ENCODE assay signal across 30 cellular contexts in the genomic region with DNA sequence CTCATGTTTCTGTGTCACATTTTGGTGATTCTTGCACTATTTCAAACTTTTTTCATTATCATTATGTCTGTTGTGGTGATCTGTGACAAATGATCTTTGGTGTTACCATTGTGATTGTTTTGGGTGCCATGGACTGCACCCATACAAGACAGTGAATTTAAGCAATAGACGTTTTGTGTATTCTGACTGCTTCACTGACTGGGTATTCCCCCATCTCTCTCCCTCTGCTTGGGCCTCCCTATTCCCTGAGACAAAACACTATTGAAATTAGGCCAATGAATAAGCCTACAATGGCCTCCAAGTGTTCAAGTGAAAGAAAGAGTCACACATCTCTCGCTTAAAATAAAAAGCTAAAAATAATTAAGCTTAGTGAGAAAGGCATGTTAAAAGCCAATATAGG.
DNase-seq lines count a peak whose midpoint lies in the region; ATAC-seq, FAIRE-seq and TF ChIP-seq lines count a peak whose summit lies in the region.
"Had no signal": no experiment of that assay in that cellular context is flagged by ENCODE, and none has a peak within 500 bp of the region (broad histone marks: within the 10 kb centered on the region; RNA-seq: fewer than 3 reads in every experiment).

No MANE protein-coding gene starts in this region.

- H3K27ac Mint-ChIP-seq in activated B cell treated with CpG ODN at 0.5 μM for 24 hours (peak overlapping the region; percentile 93), progenitor cell of endocrine pancreas (no peak overlapping the region)
- H3K27ac Mint-ChIP-seq: activated CD4-positive, alpha-beta memory T cell treated with anti-CD3 and anti-CD28 coated beads, Interleukin-2, amount 10 ng/mL, durations not matched to agents 7 days and 5 days; activated naive CD4-positive, alpha-beta T cell treated with anti-CD3 and anti-CD28 coated beads, Interleukin-2, amount 50 U/mL, for 24 hours; activated T-helper 2 cell treated with anti-CD3 and anti-CD28 coated beads, Interferon-gamma antibody, Interleukin-2, Interleukin-4, amounts not matched to agents 10 μg/mL and 5 μg/mL and 100 μg/mL, durations not matched to agents 14 hours and 24 hours and 36 hours; T-helper 1 cell treated with Interleukin-12 subunit alpha and Interleukin-12 subunit beta and Interleukin-4 antibody, amounts not matched to agents 30 μg/mL and 1 μg/mL, for 36 hours had no signal

- H3K4me1 Mint-ChIP-seq in activated B cell treated with CpG ODN at 0.5 μM for 24 hours (peaks cover 89% of the 10 kb centered on the region), progenitor cell of endocrine pancreas (ENCODE audit: low read depth) (no peaks in the 10 kb centered on the region)
- H3K4me1 Mint-ChIP-seq: activated CD4-positive, alpha-beta memory T cell treated with anti-CD3 and anti-CD28 coated beads, Interleukin-2, amount 10 ng/mL, durations not matched to agents 7 days and 5 days; activated naive CD4-positive, alpha-beta T cell treated with anti-CD3 and anti-CD28 coated beads, Interleukin-2, amount 50 U/mL, for 24 hours had no signal

- H3K36me3 Mint-ChIP-seq in activated B cell treated with CpG ODN at 0.5 μM for 24 hours (ENCODE audit: low read depth) (peaks cover 65% of the 10 kb centered on the region), progenitor cell of endocrine pancreas (ENCODE audit: insufficient read depth) (no peaks in the 10 kb centered on the region)
- H3K36me3 Mint-ChIP-seq: activated naive CD4-positive, alpha-beta T cell treated with anti-CD3 and anti-CD28 coated beads, Interleukin-2, amount 50 U/mL, for 24 hours had no signal

- peak; percentile 35 for ATAC-seq in GM21423 (IDR thresholded peaks at IDR 0.05; ENCODE audit: unreplicated experiment)
- ATAC-seq in HG02840 (IDR thresholded peaks at IDR 0.05; ENCODE audit: low FRiP score, unreplicated experiment), result peak; percentile 42
- ATAC-seq in activated B cell treated with CpG ODN at 0.5 μM for 24 hours (ENCODE audit: low read depth), result peak; percentile 69
- ATAC-seq: A549, left colon, PC-3, right lobe of liver had no signal

- CTCF ChIA-PET in activated B cell treated with CpG ODN at 0.5 μM for 24 hours (lab: Charles Lee), result interaction anchor here (1.3 kb wide), 1 partner anchor 44 kb away, joined by 3 read pairs; no protein-coding TSS in a partner anchor

- TF ChIP-seq CTCF in activated B cell treated with CpG ODN at 0.5 μM for 24 hours (IDR thresholded peaks at IDR 0.05) (no peak), progenitor cell of endocrine pancreas (IDR thresholded peaks at IDR 0.05; ENCODE audit: unreplicated experiment) (no peak)

- peaks cover 10% of the 10 kb centered on the region for H3K9me3 Mint-ChIP-seq in activated B cell treated with CpG ODN at 0.5 μM for 24 hours
- H3K9me3 Mint-ChIP-seq in progenitor cell of endocrine pancreas (ENCODE audit: low read depth), result no peaks in the 10 kb centered on the region
- H3K9me3 Mint-ChIP-seq: activated CD4-positive, alpha-beta memory T cell treated with anti-CD3 and anti-CD28 coated beads, Interleukin-2, amount 10 ng/mL, durations not matched to agents 7 days and 5 days; activated naive CD4-positive, alpha-beta T cell treated with anti-CD3 and anti-CD28 coated beads, Interleukin-2, amount 50 U/mL, for 24 hours; activated T-helper 2 cell treated with anti-CD3 and anti-CD28 coated beads, Interferon-gamma antibody, Interleukin-2, Interleukin-4, amounts not matched to agents 10 μg/mL and 5 μg/mL and 100 μg/mL, durations not matched to agents 14 hours and 24 hours and 36 hours; T-helper 1 cell treated with Interleukin-12 subunit alpha and Interleukin-12 subunit beta and Interleukin-4 antibody, amounts not matched to agents 30 μg/mL and 1 μg/mL, for 36 hours had no signal

- no peak for DNase-seq in GM12892 (ENCODE audit: insufficient read length)
- DNase-seq in activated B cell treated with CpG ODN at 0.5 μM for 24 hours, result no peak
- DNase-seq in activated T-cell treated with anti-CD3 and anti-CD28 coated beads, Interleukin-2, amount 50 U/mL, for 48 hours, result no peak
- no peak for DNase-seq in NCI-H2196 treated with DMSO at 0.1 percent for 48 hours (lab: John Stamatoyannopoulos, UW; ENCODE audit: unreplicated experiment)
- no peak for DNase-seq in progenitor cell of endocrine pancreas (ENCODE audit: low spot score, unreplicated experiment)
- no peak for DNase-seq in GM19240 (ENCODE audit: insufficient read length, low spot score)
- DNase-seq: activated CD4-positive, alpha-beta memory T cell treated with anti-CD3 and anti-CD28 coated beads, Interleukin-2, amount 10 ng/mL, durations not matched to agents 7 days and 5 days; activated CD4-positive, CD25-positive, alpha-beta regulatory T cell treated with anti-CD3 and anti-CD28 coated beads, Interleukin-2, amount 50 U/mL, for 72 hours; activated CD8-positive, alpha-beta memory T cell treated with anti-CD3 and anti-CD28 coated beads, Interleukin-2, amount 50 U/mL, for 48 hours; amygdala; H7; hippocampal formation; left colon; mesenchymal stem cell; NCI-H1436; NCI-H2107; NCI-H446; PC-3; right lobe of liver; SK-N-SH; stomach; transverse colon had no signal

- peak; percentile 67 for FAIRE-seq in GM12892 (lab: Jason Lieb, UNC)
- FAIRE-seq: A549, endothelial cell of umbilical vein, HTR-8/SVneo had no signal

- no peak for TF ChIP-seq POLR2A in GM12892 (IDR thresholded peaks at IDR 0.05; ENCODE audit: low read depth, low read length)

- POLR2A ChIA-PET in activated B cell treated with CpG ODN at 0.5 μM for 24 hours (lab: Charles Lee), result interaction anchor here (1.0 to 1.8 kb wide), 8 partner anchors 9 to 504 kb away, joined by 3 to 11 read pairs (median 4); a partner anchor contains a TSS

- H3K27me3 Mint-ChIP-seq in activated B cell treated with CpG ODN at 0.5 μM for 24 hours (no peaks in the 10 kb centered on the region), progenitor cell of endocrine pancreas (no peaks in the 10 kb centered on the region)
- H3K27me3 Mint-ChIP-seq: activated CD4-positive, alpha-beta memory T cell treated with anti-CD3 and anti-CD28 coated beads, Interleukin-2, amount 10 ng/mL, durations not matched to agents 7 days and 5 days; activated naive CD4-positive, alpha-beta T cell treated with anti-CD3 and anti-CD28 coated beads, Interleukin-2, amount 50 U/mL, for 24 hours had no signal

- intact Hi-C loops in activated B cell treated with CpG ODN at 0.5 μM for 24 hours (cut with micrococcal nuclease), result loop anchor here (1.0 to 5.0 kb wide), 4 partner anchors 7 to 153 kb away; a partner anchor contains a TSS

- H3K4me3 Mint-ChIP-seq in activated B cell treated with CpG ODN at 0.5 μM for 24 hours (peak overlapping the region; percentile 24), progenitor cell of endocrine pancreas (ENCODE audit: low read depth) (no peak overlapping the region)
- H3K4me3 Mint-ChIP-seq: activated CD4-positive, alpha-beta memory T cell treated with anti-CD3 and anti-CD28 coated beads, Interleukin-2, amount 10 ng/mL, durations not matched to agents 7 days and 5 days; activated naive CD4-positive, alpha-beta T cell treated with anti-CD3 and anti-CD28 coated beads, Interleukin-2, amount 50 U/mL, for 24 hours; T-helper 1 cell treated with Interleukin-12 subunit alpha and Interleukin-12 subunit beta and Interleukin-4 antibody, amounts not matched to agents 30 μg/mL and 1 μg/mL, for 36 hours had no signal
